Comparison of ENCODE assay signal across 24 cellular contexts in the genomic region with DNA sequence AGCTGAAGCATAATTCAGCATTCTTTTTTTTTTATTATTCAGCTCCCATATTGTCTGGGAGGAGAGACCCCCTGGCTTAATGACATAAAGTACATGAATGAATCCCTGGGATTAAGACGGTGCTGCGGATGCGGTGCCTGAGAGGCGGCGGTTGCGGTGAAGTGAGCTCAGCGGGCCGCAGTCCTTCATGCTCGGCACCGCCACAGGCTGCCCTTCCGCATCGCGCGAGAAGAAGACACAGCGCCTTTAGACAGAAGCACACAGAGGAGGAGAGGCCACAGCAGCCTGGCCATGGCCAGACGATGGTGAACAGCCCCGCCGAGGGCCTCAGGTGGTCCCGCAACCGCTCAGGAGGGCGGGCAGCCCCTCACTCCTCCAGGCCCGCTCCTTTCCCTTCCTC.
"Had no signal": no experiment of that assay in that cellular context is flagged by ENCODE, and none has a peak within 500 bp of the region (broad histone marks: within the 10 kb centered on the region; RNA-seq: fewer than 3 reads in every experiment).

No MANE protein-coding gene starts in this region.

- H3K36me3 Mint-ChIP-seq: memory B cell, type B pancreatic cell had no signal

- H3K4me3 Mint-ChIP-seq: activated CD4-positive, alpha-beta T cell treated with anti-CD3 and anti-CD28 coated beads for 36 hours; activated naive CD4-positive, alpha-beta T cell treated with anti-CD3 and anti-CD28 coated beads for 36 hours; activated T-helper 17 cell treated with anti-CD3 and anti-CD28 coated beads, Interleukin-2, amount 50 U/mL, for 72 hours; memory B cell; naive B cell; neural crest cell; type B pancreatic cell had no signal

- H3K4me1 ChIP-seq: heart left ventricle, right lobe of liver, stomach had no signal

- H3K36me3 ChIP-seq: heart left ventricle, ovary, right lobe of liver, stomach had no signal

- H3K4me1 Mint-ChIP-seq: activated CD4-positive, alpha-beta T cell treated with anti-CD3 and anti-CD28 coated beads for 36 hours; activated T-helper 17 cell treated with anti-CD3 and anti-CD28 coated beads, Interleukin-2, amount 50 U/mL, for 72 hours; memory B cell; naive B cell had no signal

- H3K9me3 ChIP-seq: mucosa of descending colon, ovary, right lobe of liver had no signal

- H3K27ac ChIP-seq: heart left ventricle, ovary, right lobe of liver, stomach had no signal

- ATAC-seq: activated CD4-positive, alpha-beta T cell treated with anti-CD3 and anti-CD28 coated beads for 36 hours; activated T-helper 17 cell treated with anti-CD3 and anti-CD28 coated beads, Interleukin-2, amount 50 U/mL, for 72 hours; heart left ventricle; left ventricle myocardium superior; mucosa of descending colon; right lobe of liver had no signal

- H3K27me3 ChIP-seq: heart left ventricle, ovary, right lobe of liver, stomach had no signal

- H3K27me3 Mint-ChIP-seq: type B pancreatic cell had no signal

- H3K4me3 ChIP-seq: heart left ventricle, mucosa of descending colon, ovary, right lobe of liver, stomach had no signal

- H3K9me3 Mint-ChIP-seq: activated naive CD4-positive, alpha-beta T cell treated with anti-CD3 and anti-CD28 coated beads for 36 hours; neural crest cell; type B pancreatic cell had no signal

- DNase-seq: activated CD4-positive, alpha-beta T cell treated with anti-CD3 and anti-CD28 coated beads for 36 hours; activated CD4-positive, alpha-beta T cell treated with anti-CD3 and anti-CD28 coated beads, Interleukin-2, amount 50 U/mL, for 48 hours; activated naive CD4-positive, alpha-beta T cell treated with anti-CD3 and anti-CD28 coated beads for 36 hours; activated T-cell treated with anti-CD3 and anti-CD28 coated beads for 4 hours; anterior cingulate cortex; dermis blood vessel endothelial cell; effector memory CD4-positive, alpha-beta T cell; foreskin melanocyte; heart left ventricle; left ventricle myocardium superior; mucosa of descending colon; naive B cell; ovary; right lobe of liver; small intestine; stimulated activated CD4-positive, alpha-beta T cell treated with anti-CD3 and anti-CD28 coated beads, Interleukin-15, amount 100 ng/mL, for 24 hours; stimulated activated CD4-positive, alpha-beta T cell treated with anti-CD3 and anti-CD28 coated beads, Interleukin-4, amount 100 ng/mL, for 1 hour; stomach; SW 1271; T-helper 2 cell had no signal

- H3K27ac Mint-ChIP-seq: activated CD4-positive, alpha-beta T cell treated with anti-CD3 and anti-CD28 coated beads for 36 hours; activated naive CD4-positive, alpha-beta T cell treated with anti-CD3 and anti-CD28 coated beads for 36 hours; activated T-helper 17 cell treated with anti-CD3 and anti-CD28 coated beads, Interleukin-2, amount 50 U/mL, for 72 hours; memory B cell; naive B cell; type B pancreatic cell had no signal
